Comparison of ENCODE assay signal across 1 cellular context in the genomic region with DNA sequence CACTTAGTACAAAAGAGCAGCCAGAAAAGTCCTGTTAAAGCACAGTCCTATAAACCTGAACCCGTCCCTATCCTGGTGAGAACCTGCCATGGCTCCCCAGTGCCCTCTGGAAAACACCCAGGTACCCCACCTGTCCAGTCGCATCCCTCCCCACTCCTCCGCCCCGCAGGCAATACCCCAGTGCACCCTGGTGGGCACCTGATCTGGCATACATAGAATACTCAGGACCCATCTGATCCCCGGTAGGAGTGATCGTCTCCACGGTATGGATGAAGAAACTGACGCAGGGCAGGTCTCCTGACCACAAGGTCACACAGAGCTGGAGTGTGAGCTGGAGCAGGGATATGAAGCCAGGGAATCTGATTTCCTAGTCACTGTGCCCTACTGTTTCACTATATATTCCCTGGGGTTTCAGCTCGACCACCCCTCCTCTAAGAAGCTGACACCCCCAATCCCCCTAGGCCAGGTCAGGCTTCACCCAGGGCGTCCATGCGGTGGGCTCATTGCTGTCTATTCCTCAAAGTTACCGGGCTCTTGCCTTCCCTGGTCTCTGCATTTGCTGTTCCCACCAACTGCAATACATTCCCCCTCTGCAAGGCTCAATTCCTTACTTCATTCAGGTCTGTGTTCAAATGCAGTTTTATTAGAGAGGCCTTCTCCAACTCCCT.
TF ChIP-seq lines count a peak whose summit lies in the region.

No MANE protein-coding gene starts in this region.

TF ChIP-seq in GM23338, 12 proteins besides CTCF, POLR2A, EP300 and RAD21 (continued from another document):
- TF ChIP-seq, protein P1, sequence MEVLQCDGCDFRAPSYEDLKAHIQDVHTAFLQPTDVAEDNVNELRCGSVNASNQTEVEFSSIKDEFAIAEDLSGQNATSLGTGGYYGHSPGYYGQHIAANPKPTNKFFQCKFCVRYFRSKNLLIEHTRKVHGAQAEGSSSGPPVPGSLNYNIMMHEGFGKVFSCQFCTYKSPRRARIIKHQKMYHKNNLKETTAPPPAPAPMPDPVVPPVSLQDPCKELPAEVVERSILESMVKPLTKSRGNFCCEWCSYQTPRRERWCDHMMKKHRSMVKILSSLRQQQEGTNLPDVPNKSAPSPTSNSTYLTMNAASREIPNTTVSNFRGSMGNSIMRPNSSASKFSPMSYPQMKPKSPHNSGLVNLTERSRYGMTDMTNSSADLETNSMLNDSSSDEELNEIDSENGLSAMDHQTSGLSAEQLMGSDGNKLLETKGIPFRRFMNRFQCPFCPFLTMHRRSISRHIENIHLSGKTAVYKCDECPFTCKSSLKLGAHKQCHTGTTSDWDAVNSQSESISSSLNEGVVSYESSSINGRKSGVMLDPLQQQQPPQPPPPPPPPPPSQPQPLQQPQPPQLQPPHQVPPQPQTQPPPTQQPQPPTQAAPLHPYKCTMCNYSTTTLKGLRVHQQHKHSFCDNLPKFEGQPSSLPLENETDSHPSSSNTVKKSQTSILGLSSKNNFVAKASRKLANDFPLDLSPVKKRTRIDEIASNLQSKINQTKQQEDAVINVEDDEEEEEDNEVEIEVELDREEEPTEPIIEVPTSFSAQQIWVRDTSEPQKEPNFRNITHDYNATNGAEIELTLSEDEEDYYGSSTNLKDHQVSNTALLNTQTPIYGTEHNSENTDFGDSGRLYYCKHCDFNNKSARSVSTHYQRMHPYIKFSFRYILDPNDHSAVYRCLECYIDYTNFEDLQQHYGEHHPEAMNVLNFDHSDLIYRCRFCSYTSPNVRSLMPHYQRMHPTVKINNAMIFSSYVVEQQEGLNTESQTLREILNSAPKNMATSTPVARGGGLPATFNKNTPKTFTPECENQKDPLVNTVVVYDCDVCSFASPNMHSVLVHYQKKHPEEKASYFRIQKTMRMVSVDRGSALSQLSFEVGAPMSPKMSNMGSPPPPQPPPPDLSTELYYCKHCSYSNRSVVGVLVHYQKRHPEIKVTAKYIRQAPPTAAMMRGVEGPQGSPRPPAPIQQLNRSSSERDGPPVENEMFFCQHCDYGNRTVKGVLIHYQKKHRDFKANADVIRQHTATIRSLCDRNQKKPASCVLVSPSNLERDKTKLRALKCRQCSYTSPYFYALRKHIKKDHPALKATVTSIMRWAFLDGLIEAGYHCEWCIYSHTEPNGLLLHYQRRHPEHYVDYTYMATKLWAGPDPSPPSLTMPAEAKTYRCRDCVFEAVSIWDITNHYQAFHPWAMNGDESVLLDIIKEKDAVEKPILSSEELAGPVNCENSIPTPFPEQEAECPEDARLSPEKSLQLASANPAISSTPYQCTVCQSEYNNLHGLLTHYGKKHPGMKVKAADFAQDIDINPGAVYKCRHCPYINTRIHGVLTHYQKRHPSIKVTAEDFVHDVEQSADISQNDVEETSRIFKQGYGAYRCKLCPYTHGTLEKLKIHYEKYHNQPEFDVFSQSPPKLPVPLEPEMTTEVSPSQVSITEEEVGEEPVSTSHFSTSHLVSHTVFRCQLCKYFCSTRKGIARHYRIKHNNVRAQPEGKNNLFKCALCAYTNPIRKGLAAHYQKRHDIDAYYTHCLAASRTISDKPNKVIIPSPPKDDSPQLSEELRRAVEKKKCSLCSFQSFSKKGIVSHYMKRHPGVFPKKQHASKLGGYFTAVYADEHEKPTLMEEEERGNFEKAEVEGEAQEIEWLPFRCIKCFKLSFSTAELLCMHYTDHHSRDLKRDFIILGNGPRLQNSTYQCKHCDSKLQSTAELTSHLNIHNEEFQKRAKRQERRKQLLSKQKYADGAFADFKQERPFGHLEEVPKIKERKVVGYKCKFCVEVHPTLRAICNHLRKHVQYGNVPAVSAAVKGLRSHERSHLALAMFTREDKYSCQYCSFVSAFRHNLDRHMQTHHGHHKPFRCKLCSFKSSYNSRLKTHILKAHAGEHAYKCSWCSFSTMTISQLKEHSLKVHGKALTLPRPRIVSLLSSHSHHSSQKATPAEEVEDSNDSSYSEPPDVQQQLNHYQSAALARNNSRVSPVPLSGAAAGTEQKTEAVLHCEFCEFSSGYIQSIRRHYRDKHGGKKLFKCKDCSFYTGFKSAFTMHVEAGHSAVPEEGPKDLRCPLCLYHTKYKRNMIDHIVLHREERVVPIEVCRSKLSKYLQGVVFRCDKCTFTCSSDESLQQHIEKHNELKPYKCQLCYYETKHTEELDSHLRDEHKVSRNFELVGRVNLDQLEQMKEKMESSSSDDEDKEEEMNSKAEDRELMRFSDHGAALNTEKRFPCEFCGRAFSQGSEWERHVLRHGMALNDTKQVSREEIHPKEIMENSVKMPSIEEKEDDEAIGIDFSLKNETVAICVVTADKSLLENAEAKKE (CRISPR knock-in tag; IDR thresholded peaks at IDR 0.05), result no peak
- no peak for TF ChIP-seq NANOG (IDR thresholded peaks at IDR 0.05; ENCODE audit: borderline replicate concordance)
- TF ChIP-seq POLR2AphosphoS5 (IDR thresholded peaks at IDR 0.05; ENCODE audit: low read depth), result no peak
- TF ChIP-seq EZH2phosphoT487 (IDR thresholded peaks at IDR 0.05; ENCODE audit: unreplicated experiment), result no peak
